In genomic region chr12:116765271-116765670, GRCh38 we compare ENCODE assay signal across 12 cellular contexts.
"Had no signal": no experiment of that assay in that cellular context is flagged by ENCODE, and none has a peak within 500 bp of the region (broad histone marks: within the 10 kb centered on the region; RNA-seq: fewer than 3 reads in every experiment).

No MANE protein-coding gene starts in this region.

- H3K4me3 Mint-ChIP-seq: activated naive CD8-positive, alpha-beta T cell treated with anti-CD3 and anti-CD28 coated beads for 36 hours had no signal

- H3K4me3 ChIP-seq: dorsolateral prefrontal cortex, lower lobe of right lung, thyroid gland had no signal

- H3K27me3 Mint-ChIP-seq: activated naive CD8-positive, alpha-beta T cell treated with anti-CD3 and anti-CD28 coated beads for 36 hours; naive B cell had no signal

- H3K4me1 Mint-ChIP-seq: activated naive CD8-positive, alpha-beta T cell treated with anti-CD3 and anti-CD28 coated beads for 36 hours; naive B cell had no signal

- DNase-seq: activated CD4-positive, alpha-beta T cell treated with anti-CD3 and anti-CD28 coated beads for 1 hour; activated CD4-positive, alpha-beta T cell treated with anti-CD3 and anti-CD28 coated beads, Interleukin-2, amount 50 U/mL, for 48 hours; activated gamma-delta T cell treated with Interleukin-2 at 50 U/mL for 16 hours; activated naive CD8-positive, alpha-beta T cell treated with anti-CD3 and anti-CD28 coated beads for 36 hours; activated T-cell treated with anti-CD3 and anti-CD28 coated beads, Interleukin-2, amount 50 U/mL, for 48 hours; anterior cingulate cortex; dorsolateral prefrontal cortex; lower lobe of right lung; naive B cell; small intestine; thyroid gland had no signal

- H3K9me3 Mint-ChIP-seq: activated naive CD8-positive, alpha-beta T cell treated with anti-CD3 and anti-CD28 coated beads for 36 hours; naive B cell had no signal

- H3K27ac Mint-ChIP-seq: activated naive CD8-positive, alpha-beta T cell treated with anti-CD3 and anti-CD28 coated beads for 36 hours; naive B cell had no signal

- H3K4me1 ChIP-seq: lower lobe of right lung, thyroid gland had no signal

- H3K27me3 ChIP-seq: dorsolateral prefrontal cortex, thyroid gland had no signal

- ATAC-seq: esophagus mucosa, lower lobe of right lung had no signal

- H3K27ac ChIP-seq: dorsolateral prefrontal cortex, lower lobe of right lung, thyroid gland had no signal

- H3K36me3 ChIP-seq: lower lobe of right lung, thyroid gland had no signal

- H3K9me3 ChIP-seq: lower lobe of right lung, thyroid gland had no signal
